In the genomic region with DNA sequence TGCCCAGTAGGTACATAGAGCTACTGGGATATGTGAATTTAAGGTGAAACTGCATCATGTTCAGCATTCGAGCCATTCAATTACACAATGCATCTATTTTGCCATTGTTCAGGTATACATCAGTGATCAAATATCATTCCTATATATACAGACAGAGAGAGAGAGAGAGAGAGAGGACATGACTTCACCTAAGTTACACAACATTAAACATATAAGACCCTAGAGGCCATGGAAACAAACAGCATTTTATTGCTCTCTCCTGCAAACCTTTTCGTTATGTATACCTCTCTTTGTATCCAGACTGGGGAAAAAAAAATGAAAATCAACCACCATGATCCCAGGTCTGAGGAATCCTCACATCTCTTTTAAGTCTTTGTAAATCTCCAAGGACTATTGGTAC, we compare ENCODE assay signal across 1 cellular context.
TF ChIP-seq lines count a peak whose summit lies in the region.

No MANE protein-coding gene starts in this region.

TF ChIP-seq in IMR-90, 13 proteins besides CTCF, POLR2A, EP300 and RAD21 (continued from another document):
- no peak for TF ChIP-seq ELK1 (IDR thresholded peaks at IDR 0.05; ENCODE audit: borderline replicate concordance, low read depth, low read length)
- TF ChIP-seq USF2 (IDR thresholded peaks at IDR 0.05; ENCODE audit: low read depth, low read length), result no peak
